11 cellular contexts compared by ENCODE assay signal in genomic region chr3:183583331-183584245, GRCh38. TPM values are rescaled to one million over a fixed set of nuclear protein-coding genes. Genes with fewer than 3 reads are reported as not detected.
DNase-seq lines count a peak whose midpoint lies in the region; ATAC-seq and TF ChIP-seq lines count a peak whose summit lies in the region.
"Had no signal": no experiment of that assay in that cellular context is flagged by ENCODE, and none has a peak within 500 bp of the region (broad histone marks: within the 10 kb centered on the region; RNA-seq: fewer than 3 reads in every experiment).

No MANE protein-coding gene starts in this region.

- no peak overlapping the region for H3K4me3 Mint-ChIP-seq in stimulated activated naive CD8-positive, alpha-beta T cell treated with anti-CD3 and anti-CD28 coated beads, Interleukin-15, Interleukin-2, amounts not matched to agents 100 ng/mL and 50 ng/mL, for 24 hours
- H3K4me3 Mint-ChIP-seq in progenitor cell of endocrine pancreas (ENCODE audit: low read depth) (no peak overlapping the region), immature natural killer cell (no peak overlapping the region)
- H3K4me3 Mint-ChIP-seq: natural killer cell treated with Interleukin-12 subunit alpha and Interleukin-12 subunit beta and Interleukin-15 and Interleukin-18, amount 100 ng/mL, for 72 hours had no signal

- peak overlapping the region; percentile 1 for H3K27ac Mint-ChIP-seq in stimulated activated naive CD8-positive, alpha-beta T cell treated with anti-CD3 and anti-CD28 coated beads, Interleukin-15, Interleukin-2, amounts not matched to agents 100 ng/mL and 50 ng/mL, for 24 hours
- H3K27ac Mint-ChIP-seq in progenitor cell of endocrine pancreas (peak overlapping the region; percentile 89), immature natural killer cell (no peak overlapping the region)
- H3K27ac Mint-ChIP-seq: natural killer cell treated with Interleukin-12 subunit alpha and Interleukin-12 subunit beta and Interleukin-15 and Interleukin-18, amount 100 ng/mL, for 72 hours had no signal

- DNase-seq in stimulated activated naive CD8-positive, alpha-beta T cell treated with anti-CD3 and anti-CD28 coated beads, Interleukin-15, Interleukin-2, amounts not matched to agents 100 U/mL and 50 U/mL, for 24 hours, result no peak
- DNase-seq in left ventricle myocardium superior (peak; percentile 33), progenitor cell of endocrine pancreas (ENCODE audit: low spot score, unreplicated experiment) (no peak), kidney glomerular epithelial cell (lab: John Stamatoyannopoulos, UW) (no peak), immature natural killer cell (no peak), NCI-H1436 treated with DMSO at 0.1 percent for 48 hours (lab: John Stamatoyannopoulos, UW) (no peak)
- DNase-seq in stimulated activated CD4-positive, alpha-beta T cell treated with anti-CD3 and anti-CD28 coated beads, Interleukin-4, amount 100 ng/mL, for 4 hours, result no peak
- DNase-seq: activated T-cell treated with anti-CD3 and anti-CD28 coated beads, Interleukin-2, amount 50 U/mL, for 48 hours; stimulated activated CD4-positive, alpha-beta T cell treated with anti-CD3 and anti-CD28 coated beads, Interleukin-1b, Interleukin-23, amount 100 ng/mL, for 48 hours had no signal

- intact Hi-C loops in left ventricle myocardium superior (cut with micrococcal nuclease), result no loop called here

- no peak for TF ChIP-seq CTCF in progenitor cell of endocrine pancreas (IDR thresholded peaks at IDR 0.05; ENCODE audit: unreplicated experiment)

- no peaks in the 10 kb centered on the region for H3K9me3 Mint-ChIP-seq in stimulated activated naive CD8-positive, alpha-beta T cell treated with anti-CD3 and anti-CD28 coated beads, Interleukin-15, Interleukin-2, amounts not matched to agents 100 ng/mL and 50 ng/mL, for 24 hours
- H3K9me3 Mint-ChIP-seq in progenitor cell of endocrine pancreas (ENCODE audit: low read depth), result no peaks in the 10 kb centered on the region
- H3K9me3 Mint-ChIP-seq in immature natural killer cell, result peaks cover 0 to 1% (median 0%) of the 10 kb centered on the region in 6 donors
- H3K9me3 Mint-ChIP-seq: natural killer cell treated with Interleukin-12 subunit alpha and Interleukin-12 subunit beta and Interleukin-15 and Interleukin-18, amount 100 ng/mL, for 72 hours had no signal

- no peak for ATAC-seq in stimulated activated naive CD8-positive, alpha-beta T cell treated with anti-CD3 and anti-CD28 coated beads, Interleukin-15, Interleukin-2, amounts not matched to agents 100 U/mL and 50 U/mL, for 24 hours
- ATAC-seq in left ventricle myocardium superior, result peak; percentile 53
- ATAC-seq: natural killer cell treated with Interleukin-12 subunit alpha and Interleukin-12 subunit beta and Interleukin-15 and Interleukin-18, amount 100 ng/mL, for 72 hours had no signal

- no peaks in the 10 kb centered on the region for H3K27me3 Mint-ChIP-seq in stimulated activated naive CD8-positive, alpha-beta T cell treated with anti-CD3 and anti-CD28 coated beads, Interleukin-15, Interleukin-2, amounts not matched to agents 100 ng/mL and 50 ng/mL, for 24 hours
- H3K27me3 Mint-ChIP-seq in progenitor cell of endocrine pancreas (no peaks in the 10 kb centered on the region), immature natural killer cell (ENCODE audit: low read depth in 3 of 3) (peaks cover 1 to 2% (median 1%) of the 10 kb centered on the region in 3 donors)

- H3K4me1 Mint-ChIP-seq in stimulated activated naive CD8-positive, alpha-beta T cell treated with anti-CD3 and anti-CD28 coated beads, Interleukin-15, Interleukin-2, amounts not matched to agents 100 ng/mL and 50 ng/mL, for 24 hours (ENCODE audit: low read depth), result peaks cover 18% of the 10 kb centered on the region
- H3K4me1 Mint-ChIP-seq in progenitor cell of endocrine pancreas (ENCODE audit: low read depth) (peaks cover 20% of the 10 kb centered on the region), immature natural killer cell (peaks cover 12 to 16% of the 10 kb centered on the region in 2 donors)

- H3K36me3 Mint-ChIP-seq in stimulated activated naive CD8-positive, alpha-beta T cell treated with anti-CD3 and anti-CD28 coated beads, Interleukin-15, Interleukin-2, amounts not matched to agents 100 ng/mL and 50 ng/mL, for 24 hours (ENCODE audit: low read depth), result no peaks in the 10 kb centered on the region
- H3K36me3 Mint-ChIP-seq in progenitor cell of endocrine pancreas (ENCODE audit: insufficient read depth) (no peaks in the 10 kb centered on the region), immature natural killer cell (no peaks in the 10 kb centered on the region)
- H3K36me3 Mint-ChIP-seq: natural killer cell treated with Interleukin-12 subunit alpha and Interleukin-12 subunit beta and Interleukin-15 and Interleukin-18, amount 100 ng/mL, for 72 hours had no signal

RNA-seq across cellular contexts. Expression of gene KLHL6, which starts 28.1 kb away (rescaled TPM):
- total RNA-seq in left ventricle myocardium superior (0.87 TPM), progenitor cell of endocrine pancreas (0.12 TPM in 1 of 2 replicates, not detected in the other)
- 1 to 10 TPM; 2.2 to 6.1 (median 3.9) TPM for polyA plus RNA-seq in immature natural killer cell

RNA-seq across cellular contexts. Expression of gene KLHL24, which starts 51.8 kb away (rescaled TPM):
- total RNA-seq in left ventricle myocardium superior, result 272 TPM
- 72.8 and 79.6 TPM in 2 replicates for total RNA-seq in progenitor cell of endocrine pancreas
- polyA plus RNA-seq in immature natural killer cell, result 10 to 100 TPM; 33.4 to 52.5 (median 49.8) TPM

Comparison
In these comparisons a context has a peak if more than half of its experiments do, and no peak if none do; other contexts are left out.
1. H3K27ac Mint-ChIP-seq: peak in stimulated activated naive CD8-positive, alpha-beta T cell treated with anti-CD3 and anti-CD28 coated beads, Interleukin-15, Interleukin-2, amounts not matched to agents 100 ng/mL and 50 ng/mL, for 24 hours (single experiment) and progenitor cell of endocrine pancreas (single experiment); none in immature natural killer cell (0 of 6).